In the genomic region with DNA sequence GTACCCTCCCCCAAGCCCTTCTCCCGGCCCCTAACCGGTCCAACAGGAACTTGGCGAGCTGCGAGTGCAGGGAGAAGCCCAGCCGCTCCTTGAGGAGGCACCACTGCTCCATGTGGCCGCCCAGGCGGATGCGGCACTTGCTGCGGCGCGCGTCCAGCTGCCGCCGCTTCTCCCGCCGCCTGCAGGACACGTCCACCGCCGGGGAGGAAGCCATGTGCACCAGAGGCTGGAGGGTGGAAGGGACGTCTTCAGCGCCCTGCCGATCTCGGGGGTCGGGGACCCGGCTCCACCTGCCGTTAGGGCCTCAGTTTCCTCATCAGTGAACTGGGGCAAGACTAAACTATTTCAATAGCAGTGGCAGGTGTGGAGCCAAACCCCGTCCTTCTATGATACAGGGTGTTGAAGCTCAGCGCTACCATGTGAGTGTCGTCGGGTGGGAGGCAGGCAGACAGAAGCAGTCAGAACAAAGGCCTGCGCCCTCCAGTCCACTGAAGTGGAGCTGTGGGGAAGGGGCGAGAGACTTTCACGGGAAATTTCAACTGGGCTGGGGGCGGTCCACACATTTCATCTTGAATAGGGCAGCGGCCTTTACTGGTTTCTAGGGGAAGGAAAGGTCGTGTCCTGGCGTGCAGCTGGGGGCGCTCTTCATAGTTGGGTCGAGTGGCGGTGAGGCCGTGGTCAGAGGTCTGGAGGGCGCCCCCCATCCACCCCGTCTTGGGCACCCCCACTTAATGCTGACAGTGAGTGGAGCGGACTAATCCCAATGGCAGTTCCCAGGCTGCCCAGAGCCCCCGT, we compare ENCODE assay signal across 8 cellular contexts. TPM values are rescaled to one million over a fixed set of nuclear protein-coding genes. Genes with fewer than 3 reads are reported as not detected.
DNase-seq lines count a peak whose midpoint lies in the region; ATAC-seq and TF ChIP-seq lines count a peak whose summit lies in the region.

No MANE protein-coding gene starts in this region.

- WGBS in prostate gland = under 1% methylated on average over 42 of the region's 45 CpGs

- peaks cover 40% of the 10 kb centered on the region for H3K4me1 Mint-ChIP-seq in activated naive CD8-positive, alpha-beta T cell treated with anti-CD3 and anti-CD28 coated beads, Interleukin-2, amount 10 ng/mL, durations not matched to agents 7 days and 5 days

- DNase-seq in EL (peak; percentile 70), NT2/D1 (ENCODE audit: low read depth, low spot score) (no peak), right atrium auricular region (ENCODE audit: low spot score) (peak; percentile 65), prostate gland (ENCODE audit: low spot score) (peak; percentile 78), GM19238 (ENCODE audit: insufficient read length, low spot score) (no peak)
- DNase-seq in activated naive CD8-positive, alpha-beta T cell treated with anti-CD3 and anti-CD28 coated beads, Interleukin-2, amount 10 ng/mL, durations not matched to agents 7 days and 5 days = peak; percentile 68

- intact Hi-C loops in prostate gland (cut with DNase I) = loop anchor here (2.0 kb wide), 1 partner anchor 15 kb away; no protein-coding TSS in a partner anchor

- no peaks in the 10 kb centered on the region for H3K9me3 ChIP-seq in NT2/D1 (ENCODE audit: insufficient read depth, low read length)
- no peaks in the 10 kb centered on the region for H3K9me3 ChIP-seq in right atrium auricular region
- no peaks in the 10 kb centered on the region for H3K9me3 ChIP-seq in prostate gland

- H3K27me3 Mint-ChIP-seq in activated naive CD8-positive, alpha-beta T cell treated with anti-CD3 and anti-CD28 coated beads, Interleukin-2, amount 10 ng/mL, durations not matched to agents 7 days and 5 days = peaks cover 3% of the 10 kb centered on the region

- TF ChIP-seq POLR2A in prostate gland (IDR thresholded peaks at IDR 0.05) = peak; percentile 46

- POLR2A ChIA-PET in activated naive CD8-positive, alpha-beta T cell treated with anti-CD3 and anti-CD28 coated beads, Interleukin-2, amount 10 ng/mL, durations not matched to agents 7 days and 5 days (lab: Charles Lee) = interaction anchor here (0.7 to 4.1 kb wide), 10 partner anchors 14 to 47 kb away, joined by 3 to 74 read pairs (median 6); partner anchors contain the start of genes PGBD2, SH3BP5L and ZNF672

- H3K4me1 ChIP-seq in NT2/D1 (ENCODE audit: insufficient read depth, insufficient read length) (peaks cover 10% of the 10 kb centered on the region), right atrium auricular region (peaks cover 0 to 31% of the 10 kb centered on the region in 2 donors), prostate gland (replicated peaks) (peaks cover 3% of the 10 kb centered on the region)

- peaks cover 20% of the 10 kb centered on the region for H3K36me3 Mint-ChIP-seq in activated naive CD8-positive, alpha-beta T cell treated with anti-CD3 and anti-CD28 coated beads, Interleukin-2, amount 10 ng/mL, durations not matched to agents 7 days and 5 days

- H3K27ac ChIP-seq in right atrium auricular region = peak overlapping the region; percentile 86 to 91
- peak overlapping the region; percentile 86 to 93 for H3K27ac ChIP-seq in prostate gland

- TF ChIP-seq CTCF in right atrium auricular region (IDR thresholded peaks at IDR 0.05) = peak in 1 of 2 donors; percentile 58
- TF ChIP-seq CTCF in prostate gland (IDR thresholded peaks at IDR 0.05) = peak in 3 of 4 experiments; percentile 28 to 63 (median 47)

- H3K9ac ChIP-seq in NT2/D1 (ENCODE audit: insufficient read length, low read depth) = peak overlapping the region; percentile 95

- peaks cover 25% of the 10 kb centered on the region for H3K27me3 ChIP-seq in NT2/D1 (ENCODE audit: insufficient read depth, insufficient read length)
- no peaks in the 10 kb centered on the region for H3K27me3 ChIP-seq in right atrium auricular region
- no peaks in the 10 kb centered on the region for H3K27me3 ChIP-seq in prostate gland (replicated peaks; ENCODE audit: insufficient read depth)

- H3K4me3 ChIP-seq in NT2/D1 (ENCODE audit: insufficient read length, low read depth) (peak overlapping the region; percentile 81), right atrium auricular region (peak overlapping the region; percentile 56 to 62), prostate gland (peak overlapping the region; percentile 45 to 46)

- H3K27ac Mint-ChIP-seq in activated naive CD8-positive, alpha-beta T cell treated with anti-CD3 and anti-CD28 coated beads, Interleukin-2, amount 10 ng/mL, durations not matched to agents 7 days and 5 days = peak overlapping the region; percentile 97

- ATAC-seq in GM19463 (IDR thresholded peaks at IDR 0.05; ENCODE audit: unreplicated experiment) (peak; percentile 24), HG03521 (IDR thresholded peaks at IDR 0.05; ENCODE audit: unreplicated experiment) (peak; percentile 36)
- ATAC-seq in activated naive CD8-positive, alpha-beta T cell treated with anti-CD3 and anti-CD28 coated beads, Interleukin-2, amount 10 ng/mL, durations not matched to agents 7 days and 5 days (ENCODE audit: low read depth) = peak; percentile 29

- H3K9me3 Mint-ChIP-seq in activated naive CD8-positive, alpha-beta T cell treated with anti-CD3 and anti-CD28 coated beads, Interleukin-2, amount 10 ng/mL, durations not matched to agents 7 days and 5 days = no peaks in the 10 kb centered on the region

- peaks cover 41% of the 10 kb centered on the region for H3K36me3 ChIP-seq in NT2/D1 (ENCODE audit: insufficient read depth, insufficient read length, low read length)
- H3K36me3 ChIP-seq in right atrium auricular region = peaks cover 10% of the 10 kb centered on the region
- H3K36me3 ChIP-seq in prostate gland = peaks cover 0 to 4% of the 10 kb centered on the region in 2 donors

- H3K4me3 Mint-ChIP-seq in activated naive CD8-positive, alpha-beta T cell treated with anti-CD3 and anti-CD28 coated beads, Interleukin-2, amount 10 ng/mL, durations not matched to agents 7 days and 5 days = peak overlapping the region; percentile 94

RNA-seq across cellular contexts. Expression of gene ZNF692, which starts 0.6 kb away (rescaled TPM):
- 10 to 100 TPM; 58.6 to 70.2 TPM for total RNA-seq in activated naive CD8-positive, alpha-beta T cell treated with anti-CD3 and anti-CD28 coated beads, Interleukin-2, amount 10 ng/mL, durations not matched to agents 7 days and 5 days
- total RNA-seq in right atrium auricular region (10 to 100 TPM in 1 of 2 donors, 1 to 10 TPM in 1; 9.7 to 11.8 TPM), prostate gland (10 to 100 TPM; 65.0 to 99.7 TPM)

RNA-seq across cellular contexts. Expression of gene ZNF672, which starts 20.3 kb away (rescaled TPM):
- total RNA-seq in activated naive CD8-positive, alpha-beta T cell treated with anti-CD3 and anti-CD28 coated beads, Interleukin-2, amount 10 ng/mL, durations not matched to agents 7 days and 5 days = 10 to 100 TPM; 51.0 to 53.6 TPM
- total RNA-seq in right atrium auricular region (10 to 100 TPM; 55.3 to 59.1 TPM), prostate gland (10 to 100 TPM; 44.2 to 63.1 TPM)

RNA-seq across cellular contexts. Expression of gene SH3BP5L, which starts 32.6 kb away (rescaled TPM):
- 10 to 100 TPM; 32.8 to 34.7 TPM for total RNA-seq in activated naive CD8-positive, alpha-beta T cell treated with anti-CD3 and anti-CD28 coated beads, Interleukin-2, amount 10 ng/mL, durations not matched to agents 7 days and 5 days
- total RNA-seq in right atrium auricular region = 10 to 100 TPM; 13.6 to 18.5 TPM
- total RNA-seq in prostate gland = 10 to 100 TPM; 23.3 to 35.3 TPM

RNA-seq across cellular contexts. Expression of gene PGBD2, which starts 47.7 kb away (rescaled TPM):
- total RNA-seq in activated naive CD8-positive, alpha-beta T cell treated with anti-CD3 and anti-CD28 coated beads, Interleukin-2, amount 10 ng/mL, durations not matched to agents 7 days and 5 days = 10 to 100 TPM in 1 of 2 experiments, 1 to 10 TPM in 1; 9.6 to 10.1 TPM
- total RNA-seq in right atrium auricular region (1 to 10 TPM; 2.4 to 3.1 TPM), prostate gland (10 to 100 TPM in 1 of 2 donors, 1 to 10 TPM in 1; 8.6 to 12.6 TPM)

Comparison
In these comparisons a context has a peak if more than half of its experiments do, and no peak if none do; other contexts are left out.
1. DNase-seq: peak in EL (single experiment), activated naive CD8-positive, alpha-beta T cell treated with anti-CD3 and anti-CD28 coated beads, Interleukin-2, amount 10 ng/mL, durations not matched to agents 7 days and 5 days (single experiment), right atrium auricular region (single experiment) and prostate gland (single experiment); none in NT2/D1 (single experiment) and GM19238 (single experiment).
2. RNA of gene ZNF692, which starts 0.6 kb away (total RNA-seq): 65.0 to 99.7 TPM in prostate gland and 58.6 to 70.2 TPM in activated naive CD8-positive, alpha-beta T cell treated with anti-CD3 and anti-CD28 coated beads, Interleukin-2, amount 10 ng/mL, durations not matched to agents 7 days and 5 days; 9.7 to 11.8 TPM in right atrium auricular region; every median in the first group is over 4 times any median in the second.
3. Peak in every context shown above with its lines, with median percentiles within 50 percentile points of each other: ATAC-seq and H3K4me3 ChIP-seq.